Comparison of ENCODE assay signal across 1 cellular context in genomic region chr11:2303627-2304155, GRCh38.
TF ChIP-seq lines count a peak whose summit lies in the region.

No MANE protein-coding gene starts in this region.

TF ChIP-seq in K562, 482 proteins besides CTCF, POLR2A, EP300 and RAD21 (continued from another document and continues in another):
- TF ChIP-seq CTCFL (IDR thresholded peaks at IDR 0.05; ENCODE audit: borderline replicate concordance, insufficient read depth, low read depth, low read length, poor library complexity, severe bottlenecking) (no peak), ZNF263 (CRISPR knock-in tag; IDR thresholded peaks at IDR 0.05; ENCODE audit: borderline replicate concordance) (peak; percentile 78; the same call in 1 of the 2 replicates), ZBTB49 (CRISPR knock-in tag; IDR thresholded peaks at IDR 0.05; ENCODE audit: borderline replicate concordance) (no peak), PYGO2 (tag; IDR thresholded peaks at IDR 0.05) (no peak), MTA1 (IDR thresholded peaks at IDR 0.05; ENCODE audit: borderline replicate concordance) (peak; percentile 67), ZNF695 (CRISPR knock-in tag; IDR thresholded peaks at IDR 0.05) (no peak), DLX4 (CRISPR knock-in tag; IDR thresholded peaks at IDR 0.05) (no peak), ZNF511 (CRISPR knock-in tag; IDR thresholded peaks at IDR 0.05) (no peak), ZNF512 (tag; IDR thresholded peaks at IDR 0.05) (no peak), TRIM25 (IDR thresholded peaks at IDR 0.05; ENCODE audit: borderline replicate concordance) (no peak), BACH1 (tag; IDR thresholded peaks at IDR 0.05) (no peak), PURB (CRISPR knock-in tag; IDR thresholded peaks at IDR 0.05; ENCODE audit: low read depth) (no peak), ZNF133 (CRISPR knock-in tag; IDR thresholded peaks at IDR 0.05) (no peak), ZNF778 (CRISPR knock-in tag; IDR thresholded peaks at IDR 0.05) (no peak), TFAM (CRISPR knock-in tag; conservative IDR thresholded peaks at IDR 0.05) (no peak), ZNF212 (CRISPR knock-in tag; IDR thresholded peaks at IDR 0.05) (no peak), EWSR1 (IDR thresholded peaks at IDR 0.05; ENCODE audit: borderline replicate concordance, low read depth, partially characterized antibody) (no peak), MCM3 (IDR thresholded peaks at IDR 0.05) (no peak), ZNF232 (CRISPR knock-in tag; IDR thresholded peaks at IDR 0.05) (no peak), SRF (CRISPR knock-in tag; IDR thresholded peaks at IDR 0.05) (peak in 1 of 2 experiments; percentile 81; a peak in 1 of 4 replicates), FOXA3 (CRISPR knock-in tag; conservative IDR thresholded peaks at IDR 0.05 in 1 of 2, IDR thresholded peaks at IDR 0.05 in 1 of 2) (no peak; a peak in 1 of 4 replicates), PCBP2 (IDR thresholded peaks at IDR 0.05; ENCODE audit: low read depth, low read length, poor library complexity, severe bottlenecking) (no peak), MLX (CRISPR knock-in tag; conservative IDR thresholded peaks at IDR 0.05) (peak in 1 of 2 experiments; percentile 72; a peak in 1 of 4 replicates), PKNOX1 (IDR thresholded peaks at IDR 0.05) (peak; percentile 70; the same call in 1 of the 2 replicates), SMAD1 (IDR thresholded peaks at IDR 0.05; ENCODE audit: low read depth, low read length, partially characterized antibody) (peak; percentile 69), SREBF1 (IDR thresholded peaks at IDR 0.05; ENCODE audit: borderline replicate concordance, low read depth, low read length) (no peak), ID3 (CRISPR knock-in tag; IDR thresholded peaks at IDR 0.05) (no peak), ID3 (tag; IDR thresholded peaks at IDR 0.05) (no peak), POLR3G (IDR thresholded peaks at IDR 0.05; ENCODE audit: extremely low read depth, insufficient read length, insufficient replicate concordance) (no peak), TCF15 (CRISPR knock-in tag; IDR thresholded peaks at IDR 0.05) (no peak), HBP1 (CRISPR knock-in tag; IDR thresholded peaks at IDR 0.05) (peak; percentile 53; the same call in 1 of the 2 replicates), CAMTA2 (CRISPR knock-in tag; conservative IDR thresholded peaks at IDR 0.05) (no peak), ZNF41 (CRISPR knock-in tag; conservative IDR thresholded peaks at IDR 0.05) (peak; percentile 74), NRF1 (conservative IDR thresholded peaks at IDR 0.05 in 1 of 2, IDR thresholded peaks at IDR 0.05 in 1 of 2) (peak in 1 of 2 experiments; percentile 49; a peak in 2 of 4 replicates), ATF3 (IDR thresholded peaks at IDR 0.05) (no peak), ATF3 (CRISPR knock-in tag; conservative IDR thresholded peaks at IDR 0.05) (no peak), THAP12 (CRISPR knock-in tag; IDR thresholded peaks at IDR 0.05) (no peak), HDAC6 (IDR thresholded peaks at IDR 0.05; ENCODE audit: low read depth, low read length) (no peak), XRCC3 (IDR thresholded peaks at IDR 0.05) (no peak), TCFL5 (CRISPR knock-in tag; conservative IDR thresholded peaks at IDR 0.05) (no peak; the same call in 1 of the 2 replicates), SNIP1 (IDR thresholded peaks at IDR 0.05; ENCODE audit: low read depth) (no peak), ZNF740 (CRISPR knock-in tag; IDR thresholded peaks at IDR 0.05) (no peak), ZNF740 (tag; IDR thresholded peaks at IDR 0.05) (no peak)
